8 cellular contexts compared by ENCODE assay signal in the genomic region with DNA sequence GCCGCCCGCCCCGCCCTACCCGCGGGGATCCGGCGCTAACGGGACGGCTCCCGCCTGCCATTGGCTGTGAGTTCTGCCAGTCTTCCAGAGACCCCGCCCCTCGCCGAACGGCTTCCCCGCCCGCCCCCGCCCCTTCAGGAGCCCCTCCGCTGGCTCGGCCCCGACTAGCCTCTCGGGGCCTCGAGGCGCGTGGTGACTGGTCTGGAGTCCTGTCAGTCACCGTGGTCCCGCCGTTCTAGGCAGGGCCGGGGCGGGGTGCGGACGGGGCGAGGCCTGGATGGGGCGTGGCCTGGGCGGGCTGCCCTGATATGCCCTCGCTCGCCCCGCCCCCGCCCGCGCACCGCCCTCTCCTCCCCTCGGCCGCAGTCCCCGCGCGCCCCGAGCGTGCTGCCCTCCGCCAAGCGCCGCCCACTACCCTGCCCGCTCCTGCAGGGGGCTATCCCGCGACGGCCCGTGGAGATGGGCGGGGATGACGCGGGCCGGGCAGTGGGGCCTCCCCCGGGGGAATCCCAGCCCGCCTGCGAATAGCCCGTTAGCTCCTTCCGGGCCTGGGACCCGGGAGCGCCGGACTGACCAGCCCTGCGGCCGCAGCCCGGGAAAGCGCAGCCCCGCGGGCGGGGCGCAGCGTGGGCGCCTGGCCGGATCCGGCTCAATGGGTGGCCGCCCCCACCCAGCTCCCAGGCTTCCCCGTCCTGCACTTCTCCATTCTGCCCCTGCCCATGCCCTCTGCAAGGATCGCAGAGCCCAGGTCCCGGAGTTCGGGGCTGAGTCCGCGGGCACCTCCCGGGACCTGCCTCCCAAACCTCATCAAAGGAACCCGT. TPM values are rescaled to one million over a fixed set of nuclear protein-coding genes. Genes with fewer than 3 reads are reported as not detected.
DNase-seq lines count a peak whose midpoint lies in the region; ATAC-seq and TF ChIP-seq lines count a peak whose summit lies in the region.

No MANE protein-coding gene starts in this region.

- TF ChIP-seq CTCF in GM12875 (IDR thresholded peaks at IDR 0.05; ENCODE audit: borderline replicate concordance, insufficient read depth, low read depth, low read length) (no peak), parathyroid adenoma (IDR thresholded peaks at IDR 0.05) (no peak), tibial artery (IDR thresholded peaks at IDR 0.05) (peak; percentile 11 to 39)

- H3K27ac ChIP-seq in parathyroid adenoma (peak overlapping the region; percentile 77), tibial artery (peak overlapping the region; percentile 89 to 95)

- H3K27me3 ChIP-seq in parathyroid adenoma (ENCODE audit: control insufficient read depth, insufficient read depth, low read length): no peaks in the 10 kb centered on the region
- no peaks in the 10 kb centered on the region for H3K27me3 ChIP-seq in tibial artery

- H3K27ac Mint-ChIP-seq in activated naive CD8-positive, alpha-beta T cell treated with anti-CD3 and anti-CD28 coated beads, Interleukin-2, amount 10 ng/mL, durations not matched to agents 7 days and 5 days: peak overlapping the region; percentile 92

- H2AFZ ChIP-seq in parathyroid adenoma: peak overlapping the region; percentile 100

- H3K36me3 ChIP-seq in parathyroid adenoma (ENCODE audit: control insufficient read depth, insufficient read depth, low read length): no peaks in the 10 kb centered on the region
- no peaks in the 10 kb centered on the region for H3K36me3 ChIP-seq in tibial artery

- H3K4me3 Mint-ChIP-seq in activated naive CD8-positive, alpha-beta T cell treated with anti-CD3 and anti-CD28 coated beads, Interleukin-2, amount 10 ng/mL, durations not matched to agents 7 days and 5 days: peak overlapping the region; percentile 92

- H3K79me2 ChIP-seq in parathyroid adenoma: no peaks in the 10 kb centered on the region

- H3K27me3 Mint-ChIP-seq in activated naive CD8-positive, alpha-beta T cell treated with anti-CD3 and anti-CD28 coated beads, Interleukin-2, amount 10 ng/mL, durations not matched to agents 7 days and 5 days: peaks cover 37% of the 10 kb centered on the region

- ATAC-seq in HG02763 (IDR thresholded peaks at IDR 0.05; ENCODE audit: unreplicated experiment): peak; percentile 93
- ATAC-seq in activated naive CD8-positive, alpha-beta T cell treated with anti-CD3 and anti-CD28 coated beads, Interleukin-2, amount 10 ng/mL, durations not matched to agents 7 days and 5 days (ENCODE audit: low read depth): peak; percentile 98
- ATAC-seq in Right ventricle myocardium superior (ENCODE audit: poor library complexity): peak; percentile 98

- no peaks in the 10 kb centered on the region for H3K9me3 ChIP-seq in parathyroid adenoma (ENCODE audit: control insufficient read depth, low read length)
- H3K9me3 ChIP-seq in tibial artery: no peaks in the 10 kb centered on the region

- peak overlapping the region; percentile 98 for H3K4me2 ChIP-seq in parathyroid adenoma (ENCODE audit: low read length)

- H3K36me3 Mint-ChIP-seq in activated naive CD8-positive, alpha-beta T cell treated with anti-CD3 and anti-CD28 coated beads, Interleukin-2, amount 10 ng/mL, durations not matched to agents 7 days and 5 days: no peaks in the 10 kb centered on the region

- peaks cover 12% of the 10 kb centered on the region for H3K4me1 Mint-ChIP-seq in activated naive CD8-positive, alpha-beta T cell treated with anti-CD3 and anti-CD28 coated beads, Interleukin-2, amount 10 ng/mL, durations not matched to agents 7 days and 5 days

- no peaks in the 10 kb centered on the region for H3K9me3 Mint-ChIP-seq in activated naive CD8-positive, alpha-beta T cell treated with anti-CD3 and anti-CD28 coated beads, Interleukin-2, amount 10 ng/mL, durations not matched to agents 7 days and 5 days

- peak overlapping the region; percentile 50 for H3K9ac ChIP-seq in parathyroid adenoma

- H3K4me3 ChIP-seq in GM12875 (ENCODE audit: low read depth, low read length) (peak overlapping the region; percentile 93), parathyroid adenoma (ENCODE audit: low read depth, low read length) (peak overlapping the region; percentile 84), tibial artery (peak overlapping the region; percentile 99 to 100)

- POLR2A ChIA-PET in activated naive CD8-positive, alpha-beta T cell treated with anti-CD3 and anti-CD28 coated beads, Interleukin-2, amount 10 ng/mL, durations not matched to agents 7 days and 5 days (lab: Charles Lee): interaction anchor here (0.8 to 3.1 kb wide), 4 partner anchors 10 to 146 kb away, joined by 3 to 20 read pairs (median 6); no protein-coding TSS in a partner anchor

- peak; percentile 95 for DNase-seq in NCI-H128 (lab: John Stamatoyannopoulos, UW; ENCODE audit: unreplicated experiment)
- DNase-seq in SKM-1 treated with dmso at 0.1 percent for 144 hours (lab: John Stamatoyannopoulos, UW; ENCODE audit: unreplicated experiment): peak; percentile 94
- peak; percentile 99 for DNase-seq in activated naive CD8-positive, alpha-beta T cell treated with anti-CD3 and anti-CD28 coated beads, Interleukin-2, amount 10 ng/mL, durations not matched to agents 7 days and 5 days
- peak; percentile 100 for DNase-seq in Right ventricle myocardium superior
- peak; percentile 99 to 100 for DNase-seq in tibial artery

- intact Hi-C loops in Right ventricle myocardium superior (cut with DNase I): no loop called here
- intact Hi-C loops in tibial artery (cut with DNase I; ENCODE audit: low total_unique reads): loop anchor here (10.0 kb wide), 1 partner anchor 84 kb away; no protein-coding TSS in a partner anchor

- H3K4me1 ChIP-seq in parathyroid adenoma: no peaks in the 10 kb centered on the region
- H3K4me1 ChIP-seq in tibial artery: peaks cover 4 to 40% (median 23%) of the 10 kb centered on the region in 4 donors

RNA-seq across cellular contexts. Expression of gene HIP1, which starts 0.4 kb away (rescaled TPM):
- total RNA-seq in activated naive CD8-positive, alpha-beta T cell treated with anti-CD3 and anti-CD28 coated beads, Interleukin-2, amount 10 ng/mL, durations not matched to agents 7 days and 5 days: 1 to 10 TPM; 8.7 TPM
- total RNA-seq in Right ventricle myocardium superior: 15.6 TPM

RNA-seq across cellular contexts. Expression of gene CCL26, which starts 32.8 kb away (rescaled TPM):
- total RNA-seq in activated naive CD8-positive, alpha-beta T cell treated with anti-CD3 and anti-CD28 coated beads, Interleukin-2, amount 10 ng/mL, durations not matched to agents 7 days and 5 days: not detected
- total RNA-seq in Right ventricle myocardium superior: not detected

Comparison
In these comparisons a context has a peak if more than half of its experiments do, and no peak if none do; other contexts are left out.
1. Peak in every context shown above with its lines: DNase-seq, ATAC-seq, H3K4me3 ChIP-seq and H3K27ac ChIP-seq.
2. CTCF ChIP-seq: peak in tibial artery (2 of 2); none in GM12875 (single experiment) and parathyroid adenoma (single experiment).